ENCODE assay signal across 22 cellular contexts in the genomic region with DNA sequence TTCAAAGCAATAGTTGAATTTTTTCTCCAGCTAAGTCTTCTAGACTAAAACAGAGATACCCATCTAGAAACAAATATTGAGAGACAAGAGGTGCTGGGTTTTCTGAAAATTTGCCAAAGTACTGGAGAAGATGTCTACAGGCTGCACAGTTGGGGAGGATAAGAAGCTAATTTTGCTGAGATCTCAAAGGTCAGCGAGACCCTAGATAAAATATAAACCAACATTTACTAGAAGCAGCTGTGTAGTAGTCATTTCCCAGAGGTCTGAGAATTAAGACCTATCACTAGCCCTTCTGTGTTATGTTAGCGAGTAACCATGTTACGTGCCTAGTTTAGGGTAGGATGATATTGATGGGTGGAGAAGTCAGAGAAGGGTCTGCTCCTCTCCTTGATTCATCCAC.
A peak's percentile ranks its signal among the peaks of the same experiment; 100 is the strongest.
DNase-seq lines count a peak whose midpoint lies in the region; ATAC-seq, FAIRE-seq and TF ChIP-seq lines count a peak whose summit lies in the region.
"Had no signal": no experiment of that assay in that cellular context is flagged by ENCODE, and none has a peak within 500 bp of the region (broad histone marks: within the 10 kb centered on the region; RNA-seq: fewer than 3 reads in every experiment).

No MANE protein-coding gene starts in this region.

- no peak overlapping the region for H3K27ac Mint-ChIP-seq in astrocyte (ENCODE audit: unreplicated experiment)
- no peak overlapping the region for H3K27ac Mint-ChIP-seq in H9
- H3K27ac Mint-ChIP-seq: CD4-positive, alpha-beta T cell; GM23338 had no signal

- H3K27ac ChIP-seq in SK-N-SH (ENCODE audit: low read depth in 2 of 2, low read length in 1 of 2) (peak overlapping the region in 1 of 2 experiments; percentile 58; a peak in 2 of 4 replicates), astrocyte (ENCODE audit: low read depth, low read length) (no peak overlapping the region), mesendoderm (ENCODE audit: low read depth, low read length) (no peak overlapping the region), H9 (ENCODE audit: insufficient read length, low read depth, low read length) (no peak overlapping the region), left ventricle myocardium inferior (replicated peaks) (no peak overlapping the region)
- H3K27ac ChIP-seq: 22Rv1, A549, C4-2B had no signal

- no peak overlapping the region for H3T11ph ChIP-seq in H9 (ENCODE audit: low read length)

- peaks cover 5% of the 10 kb centered on the region for H3F3A ChIP-seq in SK-N-SH (replicated peaks; ENCODE audit: insufficient read depth)

- ATAC-seq in SK-N-SH treated with all-trans-retinoic acid at 6 μM for 48 hours = no peak
- no peak for ATAC-seq in GM21360 (IDR thresholded peaks at IDR 0.05; ENCODE audit: unreplicated experiment)
- ATAC-seq: A549, GM12878, GM23338, HCT116, HepG2 had no signal

- intact Hi-C loops in left ventricle myocardium inferior (cut with micrococcal nuclease) = no loop called here

- POLR2A ChIA-PET in SK-N-SH (lab: Yijun Ruan, JAX) = no interaction called here

- H2BK120ac ChIP-seq in mesendoderm (ENCODE audit: low read depth, low read length) = no peak overlapping the region
- H2BK120ac ChIP-seq in H9 (ENCODE audit: low read depth, low read length, poor library complexity, severe bottlenecking) = no peak overlapping the region

- no peaks in the 10 kb centered on the region for H3K23me2 ChIP-seq in H9 (ENCODE audit: insufficient read length, low read depth, low read length, poor library complexity, severe bottlenecking)

- H2BK5ac ChIP-seq in mesendoderm (ENCODE audit: low read length) = no peak overlapping the region
- H2BK5ac ChIP-seq in H9 (ENCODE audit: insufficient read length, low read length) = no peak overlapping the region

- no peak overlapping the region for H3K14ac ChIP-seq in H9 (ENCODE audit: insufficient read depth, low read length)

- H3K9me2 ChIP-seq in SK-N-SH = no peaks in the 10 kb centered on the region

- H3K4me1 Mint-ChIP-seq in astrocyte (ENCODE audit: low read depth, unreplicated experiment) (peaks cover 26% of the 10 kb centered on the region), H9 (no peaks in the 10 kb centered on the region)
- H3K4me1 Mint-ChIP-seq: GM23338 had no signal

- no peak overlapping the region for H3K4me3 ChIP-seq in SK-N-SH (ENCODE audit: low read depth in 2 of 2, low read length in 1 of 2)
- no peak overlapping the region for H3K4me3 ChIP-seq in astrocyte (ENCODE audit: insufficient read depth, low read depth, low read length)
- no peak overlapping the region for H3K4me3 ChIP-seq in mesendoderm (ENCODE audit: low read length)
- H3K4me3 ChIP-seq in left ventricle myocardium inferior = no peak overlapping the region
- H3K4me3 ChIP-seq: A549, GM12878, GM23338 had no signal

- TF ChIP-seq RAD21 in SK-N-SH (IDR thresholded peaks at IDR 0.05; ENCODE audit: low read length) = no peak

- H3K4ac ChIP-seq in mesendoderm (ENCODE audit: low read depth, low read length) = peak overlapping the region; percentile 10
- H3K4ac ChIP-seq in H9 (ENCODE audit: low read depth, low read length) = no peak overlapping the region

- H3K9ac ChIP-seq in SK-N-SH = no peak overlapping the region
- no peak overlapping the region for H3K9ac ChIP-seq in astrocyte (ENCODE audit: low read length)
- no peak overlapping the region for H3K9ac ChIP-seq in mesendoderm (ENCODE audit: low read length)
- no peak overlapping the region for H3K9ac ChIP-seq in H9 (ENCODE audit: extremely low read depth, insufficient read length, low read length)

- H4K5ac ChIP-seq in mesendoderm (ENCODE audit: low read length) (no peak overlapping the region), H9 (ENCODE audit: insufficient read length, low read depth, low read length) (no peak overlapping the region)

- H3K36me3 ChIP-seq in SK-N-SH (replicated peaks in 1 of 2; ENCODE audit: control insufficient read depth in 1 of 2, insufficient read depth in 2 of 2, low read length in 1 of 2) (no peaks in the 10 kb centered on the region), astrocyte (ENCODE audit: insufficient read depth, low read length) (no peaks in the 10 kb centered on the region), mesendoderm (ENCODE audit: control insufficient read depth, insufficient read depth, low read length) (no peaks in the 10 kb centered on the region), left ventricle myocardium inferior (no peaks in the 10 kb centered on the region)

- no peaks in the 10 kb centered on the region for H3K36me3 Mint-ChIP-seq in astrocyte (ENCODE audit: low read depth, unreplicated experiment)
- peaks cover 0 to 2% (median 0%) of the 10 kb centered on the region in 3 experiments; a peak in 1 of 7 replicates for H3K36me3 Mint-ChIP-seq in H9 (ENCODE audit: insufficient read depth in 1 of 3, low read depth in 3 of 3)

- H3K9me3 ChIP-seq in SK-N-SH (no peaks in the 10 kb centered on the region), astrocyte (ENCODE audit: insufficient read depth, low read depth, low read length) (no peaks in the 10 kb centered on the region), H9 (ENCODE audit: control insufficient read depth, low read depth, low read length) (no peaks in the 10 kb centered on the region), left ventricle myocardium inferior (replicated peaks) (no peaks in the 10 kb centered on the region)
- H3K9me3 ChIP-seq: A549 had no signal

- H4K8ac ChIP-seq in mesendoderm (ENCODE audit: low read depth, low read length) (no peak overlapping the region), H9 (replicated peaks; ENCODE audit: insufficient read length, low read depth, low read length) (no peak overlapping the region)

- H3K27me3 Mint-ChIP-seq in astrocyte (ENCODE audit: low read depth, unreplicated experiment) (no peaks in the 10 kb centered on the region), H9 (ENCODE audit: low read depth) (no peaks in the 10 kb centered on the region; the same call in 1 of the 2 replicates)
- H3K27me3 Mint-ChIP-seq: CD4-positive, alpha-beta T cell had no signal

- CTCF ChIA-PET in SK-N-SH (lab: Yijun Ruan, JAX) = interaction anchor here (1.2 kb wide), 1 partner anchor 21 kb away, joined by 3 read pairs; no protein-coding TSS in a partner anchor

- DNase-seq in SK-N-SH (no peak), astrocyte (ENCODE audit: low read depth) (no peak), mesendoderm (no peak), H9 (no peak), COR-L47 (lab: John Stamatoyannopoulos, UW) (no peak), left ventricle myocardium inferior (no peak)
- DNase-seq: AML-193; CD4-positive, alpha-beta T cell; DMS153; DMS79 treated with DMSO at 0.1 percent for 48 hours; EL had no signal

- no peak overlapping the region for H2BK12ac ChIP-seq in H9 (ENCODE audit: insufficient read length, low read depth, low read length)

- H3K4me3 Mint-ChIP-seq in astrocyte (ENCODE audit: unreplicated experiment) (no peak overlapping the region), H9 (no peak overlapping the region)
- H3K4me3 Mint-ChIP-seq: CD4-positive, alpha-beta T cell; GM23338 had no signal

- H2BK20ac ChIP-seq in H9 (ENCODE audit: low read depth, low read length, poor library complexity, severe bottlenecking) = no peak overlapping the region

- no peaks in the 10 kb centered on the region for H3K27me3 ChIP-seq in SK-N-SH (ENCODE audit: insufficient read depth)
- H3K27me3 ChIP-seq in astrocyte (ENCODE audit: insufficient read depth, low read length) = no peaks in the 10 kb centered on the region
- no peaks in the 10 kb centered on the region for H3K27me3 ChIP-seq in mesendoderm (ENCODE audit: insufficient read depth, low read length, poor library complexity)
- no peaks in the 10 kb centered on the region for H3K27me3 ChIP-seq in H9 (ENCODE audit: insufficient read depth, low read length)
- no peaks in the 10 kb centered on the region for H3K27me3 ChIP-seq in left ventricle myocardium inferior (ENCODE audit: low read depth)

- H3K4me1 ChIP-seq in SK-N-SH (ENCODE audit: control insufficient read depth in 1 of 2, insufficient read depth in 2 of 2, low read depth in 1 of 2, low read length in 1 of 2) (peaks cover 0 to 15% of the 10 kb centered on the region in 2 experiments; a peak in 1 of 4 replicates), astrocyte (ENCODE audit: insufficient read depth, low read length) (no peaks in the 10 kb centered on the region), mesendoderm (ENCODE audit: control insufficient read depth, low read depth, low read length) (no peaks in the 10 kb centered on the region), H9 (ENCODE audit: insufficient read depth, low read length) (no peaks in the 10 kb centered on the region; the same call in 1 of the 2 replicates), left ventricle myocardium inferior (no peaks in the 10 kb centered on the region)
- H3K4me1 ChIP-seq: A549 had no signal

- TF ChIP-seq EP300 in SK-N-SH (IDR thresholded peaks at IDR 0.05; ENCODE audit: borderline replicate concordance in 1 of 2, low read depth in 1 of 2, low read length in 1 of 2) = no peak

- H3K56ac ChIP-seq in mesendoderm (ENCODE audit: low read length) (no peak overlapping the region), H9 (ENCODE audit: insufficient read length, low read depth, low read length) (no peak overlapping the region)

- no peaks in the 10 kb centered on the region for H3K9me3 Mint-ChIP-seq in astrocyte (ENCODE audit: unreplicated experiment)
- H3K9me3 Mint-ChIP-seq in H9 = no peaks in the 10 kb centered on the region
- H3K9me3 Mint-ChIP-seq: CD4-positive, alpha-beta T cell; GM23338 had no signal

- no peaks in the 10 kb centered on the region for H3K79me1 ChIP-seq in mesendoderm (ENCODE audit: low read length)
- no peaks in the 10 kb centered on the region for H3K79me1 ChIP-seq in H9 (ENCODE audit: insufficient read depth, low read depth, low read length, poor library complexity, severe bottlenecking)

- H4K20me1 ChIP-seq in SK-N-SH (ENCODE audit: insufficient read depth) (no peaks in the 10 kb centered on the region), astrocyte (ENCODE audit: insufficient read depth, low read length) (no peaks in the 10 kb centered on the region), H9 (ENCODE audit: control insufficient read depth, insufficient read depth, insufficient read length) (no peaks in the 10 kb centered on the region)

- H3K18ac ChIP-seq in mesendoderm (ENCODE audit: low read length) (no peak overlapping the region), H9 (ENCODE audit: insufficient read length, low read depth, low read length) (no peak overlapping the region)

- no peak overlapping the region for H2AK5ac ChIP-seq in mesendoderm (ENCODE audit: low read length)
- no peak overlapping the region for H2AK5ac ChIP-seq in H9 (ENCODE audit: insufficient read length, low read length)

- peak; percentile 66 for FAIRE-seq in astrocyte (lab: Jason Lieb, UNC)
- FAIRE-seq: A549, GM12878, GM19239, H54, HepG2 had no signal

- no peak for TF ChIP-seq CTCF in SK-N-SH (IDR thresholded peaks at IDR 0.05)
- no peak for TF ChIP-seq CTCF in astrocyte (IDR thresholded peaks at IDR 0.05; ENCODE audit: insufficient read depth, low read depth, low read length)
- TF ChIP-seq CTCF in H9 (conservative IDR thresholded peaks at IDR 0.05) = no peak
- no peak for TF ChIP-seq CTCF in left ventricle myocardium inferior (IDR thresholded peaks at IDR 0.05; ENCODE audit: borderline replicate concordance)

- H2AFZ ChIP-seq in SK-N-SH (ENCODE audit: low read depth) = no peak overlapping the region
- no peak overlapping the region for H2AFZ ChIP-seq in astrocyte (ENCODE audit: low read depth, low read length)
- no peak overlapping the region for H2AFZ ChIP-seq in H9 (ENCODE audit: low read length)
- H2AFZ ChIP-seq: GM23338 had no signal

- H2BK15ac ChIP-seq in mesendoderm (replicated peaks; ENCODE audit: low read depth) (no peak overlapping the region), H9 (ENCODE audit: low read depth, low read length) (no peak overlapping the region)

- H3K4me2 ChIP-seq in SK-N-SH (no peak overlapping the region), astrocyte (ENCODE audit: low read length) (no peak overlapping the region), mesendoderm (ENCODE audit: low read length) (no peak overlapping the region), H9 (ENCODE audit: insufficient read depth, insufficient read length, low read length) (no peak overlapping the region)
- H3K4me2 ChIP-seq: A549, GM23338 had no signal

- no peaks in the 10 kb centered on the region for H3K79me2 ChIP-seq in SK-N-SH (ENCODE audit: insufficient read depth)
- no peaks in the 10 kb centered on the region for H3K79me2 ChIP-seq in astrocyte (ENCODE audit: insufficient read depth, low read length)
- no peaks in the 10 kb centered on the region for H3K79me2 ChIP-seq in mesendoderm (ENCODE audit: control insufficient read depth, insufficient read depth, low read length)
- H3K79me2 ChIP-seq in H9 (ENCODE audit: insufficient read depth, low read length) = no peaks in the 10 kb centered on the region

- no peak overlapping the region for H4K91ac ChIP-seq in H9 (ENCODE audit: insufficient read length, low read depth, low read length)

- H3K23ac ChIP-seq in mesendoderm (ENCODE audit: low read length) (no peak overlapping the region), H9 (ENCODE audit: insufficient read length, low read depth, low read length) (no peak overlapping the region)

- WGBS in SK-N-SH (ENCODE audit: low lambda C conversion rate) = 83% methylated on average over 3 of the region's 3 CpGs
- no CpG with 5 or more reads among the region's 3 CpGs for WGBS in mesendoderm (ENCODE audit: extremely low coverage, insufficient coverage, low lambda C conversion rate)
- whole genome bisulfite sequencing in H9 (ENCODE audit: extremely low coverage, insufficient read length, low lambda C conversion rate) = no CpG with 5 or more reads among the region's 3 CpGs
